9 cellular contexts compared by ENCODE assay signal in genomic region chr4:26141916-26142638, GRCh38.
DNase-seq lines count a peak whose midpoint lies in the region; ATAC-seq, FAIRE-seq and TF ChIP-seq lines count a peak whose summit lies in the region.
"Had no signal": no experiment of that assay in that cellular context is flagged by ENCODE, and none has a peak within 500 bp of the region (broad histone marks: within the 10 kb centered on the region; RNA-seq: fewer than 3 reads in every experiment).

No MANE protein-coding gene starts in this region.

- H3K36me3 Mint-ChIP-seq in T-helper 17 cell (ENCODE audit: low read depth) = no peaks in the 10 kb centered on the region

- peak; percentile 61 for DNase-seq in AG20443 (ENCODE audit: low spot score)
- no peak for DNase-seq in T-helper 17 cell
- DNase-seq in left kidney (ENCODE audit: low read depth, low spot score) = peak; percentile 56
- DNase-seq in upper lobe of right lung = no peak
- no peak for DNase-seq in urothelium cell line (ENCODE audit: low spot score)
- DNase-seq in stimulated activated CD4-positive, alpha-beta T cell treated with anti-CD3 and anti-CD28 coated beads, Interleukin-4, amount 100 ng/mL, for 4 hours = no peak
- no peak for DNase-seq in NCI-H2171 (lab: John Stamatoyannopoulos, UW)

- no peaks in the 10 kb centered on the region for H3K36me3 ChIP-seq in upper lobe of right lung

- no peaks in the 10 kb centered on the region for H3K9me3 ChIP-seq in T-helper 17 cell (ENCODE audit: control insufficient read depth, low read length, poor library complexity, severe bottlenecking)
- H3K9me3 ChIP-seq in upper lobe of right lung = no peaks in the 10 kb centered on the region

- H3K27ac ChIP-seq in upper lobe of right lung = peak overlapping the region; percentile 59
- H3K27ac ChIP-seq: parathyroid adenoma had no signal

- H3K27me3 ChIP-seq in upper lobe of right lung = no peaks in the 10 kb centered on the region

- no peaks in the 10 kb centered on the region for H3K27me3 Mint-ChIP-seq in T-helper 17 cell

- peak overlapping the region; percentile 87 for H3K27ac Mint-ChIP-seq in T-helper 17 cell

- H3K4me1 Mint-ChIP-seq in T-helper 17 cell = peaks cover 15% of the 10 kb centered on the region

- TF ChIP-seq CTCF in upper lobe of right lung (IDR thresholded peaks at IDR 0.05) = no peak

- no peak overlapping the region for H3K4me3 Mint-ChIP-seq in T-helper 17 cell

- intact Hi-C loops in upper lobe of right lung (cut with DNase I) = no loop called here

- FAIRE-seq in urothelium cell line (lab: Jason Lieb, UNC) = no peak

- ATAC-seq in GM21717 (IDR thresholded peaks at IDR 0.05; ENCODE audit: unreplicated experiment) (peak; percentile 65), T-helper 17 cell (peak; percentile 70), upper lobe of right lung (peak; percentile 85)

- H3K4me1 ChIP-seq in upper lobe of right lung = peaks cover 9% of the 10 kb centered on the region
- H3K4me1 ChIP-seq: parathyroid adenoma had no signal

- no peak overlapping the region for H3K4me3 ChIP-seq in upper lobe of right lung

Comparison
In these comparisons a context has a peak if more than half of its experiments do, and no peak if none do; other contexts are left out.
1. DNase-seq: peak in AG20443 (single experiment) and left kidney (single experiment); none in T-helper 17 cell (0 of 3), upper lobe of right lung (single experiment), urothelium cell line (single experiment), stimulated activated CD4-positive, alpha-beta T cell treated with anti-CD3 and anti-CD28 coated beads, Interleukin-4, amount 100 ng/mL, for 4 hours (0 of 2) and NCI-H2171 (single experiment).
2. Peak in every context shown above with its lines, with median percentiles within 50 percentile points of each other: ATAC-seq.